ENCODE assay signal across 1 cellular context in the genomic region with DNA sequence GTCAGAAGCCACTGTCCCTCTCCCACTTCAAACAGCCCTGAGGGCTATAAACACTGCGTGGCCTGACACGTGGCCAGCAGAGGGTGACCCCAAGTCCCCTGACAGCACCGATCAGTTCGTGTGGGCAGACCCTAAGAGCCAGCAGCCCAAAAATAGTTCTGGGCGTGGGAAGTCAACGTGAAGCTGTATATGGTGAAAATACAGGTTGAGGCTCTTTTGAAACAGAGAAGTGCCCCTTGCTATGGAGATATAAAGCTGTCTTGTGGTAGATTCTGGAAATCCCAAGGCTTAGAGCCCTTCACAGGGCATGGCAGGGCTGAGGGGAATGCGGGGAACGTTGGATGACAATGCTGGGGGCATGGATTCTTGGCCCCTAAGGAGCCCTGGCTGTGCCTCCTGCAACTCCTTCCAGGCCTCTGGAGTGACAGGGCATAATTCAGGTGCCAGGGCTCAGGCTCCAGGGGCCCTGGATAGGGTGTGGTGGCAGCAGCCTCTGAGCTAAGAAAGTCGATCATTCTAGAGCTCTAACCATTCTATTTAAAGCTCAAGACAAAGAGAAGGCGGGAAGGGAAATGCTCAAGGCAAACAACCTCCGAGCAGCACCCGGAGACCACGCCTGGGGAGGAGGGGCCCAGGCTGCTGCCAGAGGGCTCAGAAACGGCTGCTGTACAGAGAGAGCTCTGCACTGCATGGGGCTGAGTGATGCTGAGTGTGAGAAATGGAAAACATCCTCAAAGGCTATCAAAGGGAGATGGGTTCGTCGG.
TF ChIP-seq lines count a peak whose summit lies in the region.

No MANE protein-coding gene starts in this region.

TF ChIP-seq in HepG2, 621 proteins besides CTCF, POLR2A, EP300 and RAD21 (continued from another document):
- no peak for TF ChIP-seq SP140L (CRISPR knock-in tag; IDR thresholded peaks at IDR 0.05; ENCODE audit: borderline replicate concordance)
TF ChIP-seq in HepG2: peak in this region for 0.
